19 cellular contexts compared by ENCODE assay signal in genomic region chr1:204503913-204504519, GRCh38. TPM values are rescaled to one million over a fixed set of nuclear protein-coding genes. Genes with fewer than 3 reads are reported as not detected.
DNase-seq lines count a peak whose midpoint lies in the region; ATAC-seq, FAIRE-seq and TF ChIP-seq lines count a peak whose summit lies in the region.
"Had no signal": no experiment of that assay in that cellular context is flagged by ENCODE, and none has a peak within 500 bp of the region (broad histone marks: within the 10 kb centered on the region; RNA-seq: fewer than 3 reads in every experiment).

No MANE protein-coding gene starts in this region.

- no peak for DNase-seq in A549 (ENCODE audit: low read depth in 1 of 2, low spot score in 1 of 2)
- peak; percentile 44 for DNase-seq in DMS153 treated with DMSO at 0.1 percent for 48 hours (lab: John Stamatoyannopoulos, UW; ENCODE audit: unreplicated experiment)
- DNase-seq in kidney = no peak
- no peak for DNase-seq in amniotic stem cell (lab: John Stamatoyannopoulos, UW)
- no peak for DNase-seq in endodermal cell
- DNase-seq in NCI-H2196 (lab: John Stamatoyannopoulos, UW; ENCODE audit: unreplicated experiment) = no peak
- DNase-seq: activated CD4-positive, alpha-beta T cell treated with anti-CD3 and anti-CD28 coated beads for 1 hour; activated CD8-positive, alpha-beta memory T cell treated with anti-CD3 and anti-CD28 coated beads, Interleukin-2, amount 50 U/mL, for 48 hours; activated naive CD4-positive, alpha-beta T cell treated with anti-CD3 and anti-CD28 coated beads, Interleukin-2, amount 10 ng/mL, durations not matched to agents 7 days and 5 days; H7; heart left ventricle; islet precursor cell; sigmoid colon; stimulated activated CD4-positive, alpha-beta T cell treated with anti-CD3 and anti-CD28 coated beads, Interleukin-1b, Interleukin-23, amount 100 ng/mL, for 48 hours had no signal

- CTCF ChIA-PET in A549 (lab: Yijun Ruan, JAX) = interaction anchor here (0.6 to 20.5 kb wide), 32 partner anchors 11 to 1147 kb away, joined by 3 to 530 read pairs (median 6); partner anchors contain the start of genes MDM4, PIK3C2B and REN

- TF ChIP-seq RAD21 in A549 (conservative IDR thresholded peaks at IDR 0.05 in 1 of 2, IDR thresholded peaks at IDR 0.05 in 1 of 2) = no peak

- H3K27ac Mint-ChIP-seq in endodermal cell = no peak overlapping the region
- H3K27ac Mint-ChIP-seq: mesothelial cell of epicardium had no signal

- no peak for FAIRE-seq in A549 (lab: Jason Lieb, UNC)
- no peak for FAIRE-seq in kidney (lab: Jason Lieb, UNC)

- H3K4me3 ChIP-seq in A549 (no peak overlapping the region), OCI-LY1 (ENCODE audit: low read depth, low read length, poor library complexity, severe bottlenecking) (no peak overlapping the region), kidney (ENCODE audit: low read length in 2 of 2) (no peak overlapping the region), endodermal cell (ENCODE audit: low read length) (no peak overlapping the region)
- H3K4me3 ChIP-seq: breast epithelium, heart left ventricle, sigmoid colon had no signal

- peaks cover 4% of the 10 kb centered on the region for H3K4me1 Mint-ChIP-seq in endodermal cell

- no peak for TF ChIP-seq POLR2A in A549 (IDR thresholded peaks at IDR 0.05; ENCODE audit: low read length)

- TF ChIP-seq CTCF in A549 (IDR thresholded peaks at IDR 0.05) (no peak), OCI-LY1 (IDR thresholded peaks at IDR 0.05; ENCODE audit: low read length) (no peak), kidney (IDR thresholded peaks at IDR 0.05; ENCODE audit: borderline replicate concordance, extremely low read depth, insufficient read depth) (no peak), endodermal cell (conservative IDR thresholded peaks at IDR 0.05) (no peak)

- POLR2A ChIA-PET in A549 (lab: Yijun Ruan, JAX) = no interaction called here

- no peaks in the 10 kb centered on the region for H3K36me3 ChIP-seq in OCI-LY1 (ENCODE audit: insufficient read depth, low read length)
- H3K36me3 ChIP-seq in kidney (ENCODE audit: control insufficient read depth in 1 of 2, insufficient read depth in 2 of 2, low read length in 2 of 2) = no peaks in the 10 kb centered on the region
- no peaks in the 10 kb centered on the region for H3K36me3 ChIP-seq in endodermal cell (ENCODE audit: control insufficient read depth, insufficient read depth, low read length)
- H3K36me3 ChIP-seq: breast epithelium, heart left ventricle, sigmoid colon had no signal

- H3K9me2 ChIP-seq in OCI-LY1 (ENCODE audit: low read depth, low read length) = no peaks in the 10 kb centered on the region

- H4K20me1 ChIP-seq in OCI-LY1 (ENCODE audit: insufficient read depth, low read length) = no peaks in the 10 kb centered on the region

- H3K4me2 ChIP-seq in A549 (peak overlapping the region; percentile 53), OCI-LY1 (ENCODE audit: low read length) (peak overlapping the region; percentile 9; the same call in 1 of the 2 replicates)

- ATAC-seq in A549 = no peak
- no peak for ATAC-seq in HG02623 (IDR thresholded peaks at IDR 0.05; ENCODE audit: unreplicated experiment)
- ATAC-seq: heart left ventricle had no signal

- no peaks in the 10 kb centered on the region for H3K9me3 ChIP-seq in A549
- no peaks in the 10 kb centered on the region for H3K9me3 ChIP-seq in OCI-LY1 (ENCODE audit: low read length)
- H3K9me3 ChIP-seq in kidney (ENCODE audit: control insufficient read depth in 1 of 2, low read length in 2 of 2) = no peaks in the 10 kb centered on the region
- peaks cover 6% of the 10 kb centered on the region for H3K9me3 ChIP-seq in endodermal cell (ENCODE audit: control insufficient read depth, low read length)
- H3K9me3 ChIP-seq: breast epithelium, sigmoid colon had no signal

- no peaks in the 10 kb centered on the region for H3K27me3 ChIP-seq in OCI-LY1 (ENCODE audit: insufficient read depth, low read length)
- no peaks in the 10 kb centered on the region for H3K27me3 ChIP-seq in endodermal cell (ENCODE audit: control insufficient read depth, insufficient read depth, low read length, poor library complexity, severe bottlenecking)
- H3K27me3 ChIP-seq: breast epithelium, heart left ventricle, sigmoid colon had no signal

- peak overlapping the region; percentile 46 for H3K9ac ChIP-seq in OCI-LY1 (ENCODE audit: low read length)
- H3K9ac ChIP-seq in kidney (ENCODE audit: low read length in 2 of 2) = no peak overlapping the region
- no peak overlapping the region for H3K9ac ChIP-seq in endodermal cell (ENCODE audit: extremely low read depth, low read length, poor library complexity, severe bottlenecking)

- H3K4me1 ChIP-seq in A549 (peaks cover 21% of the 10 kb centered on the region), OCI-LY1 (ENCODE audit: insufficient read depth, low read length, severe bottlenecking) (peaks cover 50% of the 10 kb centered on the region), kidney (ENCODE audit: control insufficient read depth in 1 of 2, insufficient read depth in 1 of 2, low read depth in 1 of 2, low read length in 2 of 2) (peaks cover 2 to 5% of the 10 kb centered on the region in 2 donors), endodermal cell (ENCODE audit: control insufficient read depth, insufficient read depth, low read length) (peaks cover 2% of the 10 kb centered on the region)
- H3K4me1 ChIP-seq: breast epithelium had no signal

- H3K27ac ChIP-seq in A549 (peak overlapping the region; percentile 66 to 73), OCI-LY1 (ENCODE audit: low read depth, low read length, poor library complexity, severe bottlenecking) (peak overlapping the region; percentile 83), kidney (ENCODE audit: low read depth in 2 of 2, low read length in 2 of 2) (peak overlapping the region; percentile 20 to 54), endodermal cell (ENCODE audit: low read depth, low read length) (no peak overlapping the region)
- H3K27ac ChIP-seq: breast epithelium, sigmoid colon had no signal

- peaks cover 3% of the 10 kb centered on the region; the same call in 1 of the 2 replicates for H3F3A ChIP-seq in OCI-LY1 (ENCODE audit: insufficient read depth, low read length)

- no peak overlapping the region for H3K4me3 Mint-ChIP-seq in endodermal cell
- H3K4me3 Mint-ChIP-seq: mesothelial cell of epicardium; T-helper 1 cell treated with Interleukin-12 subunit alpha and Interleukin-12 subunit beta and Interleukin-4 antibody, amounts not matched to agents 30 μg/mL and 1 μg/mL, for 36 hours had no signal

- H3K27me3 Mint-ChIP-seq in endodermal cell (ENCODE audit: insufficient read depth) = peaks cover 2% of the 10 kb centered on the region

- peak overlapping the region; percentile 71; the same call in 1 of the 2 replicates for H2AFZ ChIP-seq in OCI-LY1 (ENCODE audit: low read length)

- H3K9me3 Mint-ChIP-seq in endodermal cell = no peaks in the 10 kb centered on the region
- H3K9me3 Mint-ChIP-seq: activated naive CD4-positive, alpha-beta T cell treated with anti-CD3 and anti-CD28 coated beads, Interleukin-2, amount 10 ng/mL, durations not matched to agents 7 days and 5 days; mesothelial cell of epicardium; T-helper 1 cell treated with Interleukin-12 subunit alpha and Interleukin-12 subunit beta and Interleukin-4 antibody, amounts not matched to agents 30 μg/mL and 1 μg/mL, for 36 hours had no signal

- no peaks in the 10 kb centered on the region for H3K79me2 ChIP-seq in OCI-LY1 (ENCODE audit: insufficient read depth, low read length)

- WGBS in A549 (ENCODE audit: missing lambda C conversion rate) = 62% methylated on average over 4 of the region's 4 CpGs
- WGBS in endodermal cell (ENCODE audit: insufficient coverage in 1 of 2, insufficient read length in 1 of 2), 2 experiments = 88 to 94% methylated on average over 3 to 4 of the region's 4 CpGs

- no peaks in the 10 kb centered on the region for H3K36me3 Mint-ChIP-seq in endodermal cell (ENCODE audit: low read depth)
- H3K36me3 Mint-ChIP-seq: mesothelial cell of epicardium had no signal

- no peak for TF ChIP-seq EP300 in A549 (IDR thresholded peaks at IDR 0.05)

- intact Hi-C loops in kidney (cut with DNase I) = loop anchor here (5.0 kb wide), 1 partner anchor 72 kb away; no protein-coding TSS in a partner anchor

TF ChIP-seq in A549, 52 proteins besides CTCF, POLR2A, EP300 and RAD21 (continues in another document):
- TF ChIP-seq HES2 (IDR thresholded peaks at IDR 0.05) = no peak
- TF ChIP-seq SMC3 (IDR thresholded peaks at IDR 0.05) = no peak
- no peak for TF ChIP-seq EHF (CRISPR knock-in tag; IDR thresholded peaks at IDR 0.05)
- TF ChIP-seq GATA3 (IDR thresholded peaks at IDR 0.05; ENCODE audit: borderline replicate concordance) = no peak

RNA-seq across cellular contexts. Expression of gene PIK3C2B, which starts 9.4 kb away (rescaled TPM):
- 9.2 and 13.0 TPM in 2 replicates for polyA plus RNA-seq in A549 (2011; rRNA removed)
- 10.0 and 12.9 TPM in 2 replicates for polyA plus RNA-seq in A549 (2012; cell fraction: cytosol; rRNA removed)
- 23.4 and 28.2 TPM in 2 replicates for polyA plus RNA-seq in A549 (2012; cell fraction: nucleus; rRNA removed)
- 9.0 to 9.7 TPM (median 9.4 TPM) in 3 replicates for polyA plus RNA-seq in A549 (2017; fragmentation: RNase III; extraction: RNeasy Plus Mini Kit Qiagen cat#74134 plus additional on column Dnase treatment)
- 25.3 and 29.0 TPM in 2 replicates for polyA minus RNA-seq in A549 (2011; rRNA and poly(A)+ RNA removed)
- 36.4 TPM for total RNA-seq in kidney
- 2.5 TPM for polyA plus RNA-seq in kidney (ENCODE audit: insufficient read depth, low read depth, low replicate concordance)
- total RNA-seq in endodermal cell = 10 to 100 TPM; 21.3 to 23.9 TPM
- polyA plus RNA-seq in endodermal cell (2013, experiment 1 of 2) = 34.1 TPM
- polyA plus RNA-seq in endodermal cell (2013, experiment 2 of 2) = 30.8 TPM

RNA-seq across cellular contexts. Expression of gene MDM4, which starts 12.2 kb away (rescaled TPM):
- polyA plus RNA-seq in A549 (2011; rRNA removed) = 38.9 and 48.9 TPM in 2 replicates
- 2.7 and 3.4 TPM in 2 replicates for polyA plus RNA-seq in A549 (2012; cell fraction: cytosol; rRNA removed)
- 11.4 and 22.1 TPM in 2 replicates for polyA plus RNA-seq in A549 (2012; cell fraction: nucleus; rRNA removed)
- polyA plus RNA-seq in A549 (2017; fragmentation: RNase III; extraction: RNeasy Plus Mini Kit Qiagen cat#74134 plus additional on column Dnase treatment) = 4.6 to 5.7 TPM (median 5.7 TPM) in 3 replicates
- polyA minus RNA-seq in A549 (2011; rRNA and poly(A)+ RNA removed) = 55.7 and 61.1 TPM in 2 replicates
- total RNA-seq in kidney = 87.9 TPM
- polyA plus RNA-seq in kidney (ENCODE audit: insufficient read depth, low read depth, low replicate concordance) = 6.3 TPM
- 100 to 1,000 TPM in 1 of 2 donors, 10 to 100 TPM in 1; 65.5 to 161 TPM for total RNA-seq in endodermal cell
- 21.0 TPM for polyA plus RNA-seq in endodermal cell (2013, experiment 1 of 2)
- 23.6 TPM for polyA plus RNA-seq in endodermal cell (2013, experiment 2 of 2)
